In the genomic region with DNA sequence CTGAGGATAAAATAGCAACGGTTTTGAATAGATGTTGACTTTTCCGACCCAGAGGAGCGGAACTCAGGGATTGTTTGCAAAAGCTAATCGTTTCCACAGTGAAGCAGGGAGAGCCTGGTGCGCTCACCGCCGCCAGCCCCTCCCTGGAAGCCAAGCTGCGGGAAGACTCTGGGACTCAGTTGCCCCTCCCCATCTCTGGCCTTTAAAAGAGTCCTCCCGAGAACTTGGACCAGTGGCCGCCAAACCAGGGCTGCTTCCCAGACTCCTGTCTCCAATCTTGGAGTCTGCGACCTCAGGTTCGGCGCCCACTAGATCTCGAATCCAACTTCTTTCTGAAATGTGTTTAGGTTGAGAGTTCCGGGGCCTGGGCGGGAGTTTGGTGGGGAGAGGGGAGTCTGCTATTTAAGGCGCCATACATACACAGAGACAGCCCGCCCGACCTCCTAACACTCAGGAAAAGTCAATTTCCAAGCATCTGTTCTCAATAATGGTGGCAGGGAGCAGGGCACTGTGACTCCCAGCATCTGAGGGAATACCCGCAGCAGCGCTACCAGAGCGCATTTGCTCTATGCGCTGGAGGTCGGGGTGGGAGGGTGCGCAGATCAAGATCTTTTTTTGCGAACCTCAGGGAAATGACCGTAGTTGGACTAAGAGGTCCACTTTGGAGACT, we compare ENCODE assay signal across 9 cellular contexts. TPM values are rescaled to one million over a fixed set of nuclear protein-coding genes. Genes with fewer than 3 reads are reported as not detected.
A peak's percentile ranks its signal among the peaks of the same experiment; 100 is the strongest.
DNase-seq lines count a peak whose midpoint lies in the region; TF ChIP-seq lines count a peak whose summit lies in the region.
"Had no signal": no experiment of that assay in that cellular context is flagged by ENCODE, and none has a peak within 500 bp of the region (broad histone marks: within the 10 kb centered on the region; RNA-seq: fewer than 3 reads in every experiment).

No MANE protein-coding gene starts in this region.

- H3K9ac ChIP-seq in endocrine pancreas (ENCODE audit: control insufficient read depth, insufficient read depth, low read length), result peak overlapping the region; percentile 52
- H3K9ac ChIP-seq in neural cell (ENCODE audit: low read length), result peak overlapping the region; percentile 67

- 1 to 5% methylated on average over 21 to 27 of the region's 27 CpGs for WGBS in testis, 2 donors

- no peaks in the 10 kb centered on the region for H3K36me3 Mint-ChIP-seq in activated CD4-positive, alpha-beta T cell treated with anti-CD3 and anti-CD28 coated beads, Interleukin-2, amount 10 ng/mL, durations not matched to agents 7 days and 5 days (ENCODE audit: low read depth)

- no peaks in the 10 kb centered on the region; the same call in 1 of the 2 replicates for H3K4me1 ChIP-seq in BE2C
- H3K4me1 ChIP-seq in endocrine pancreas (ENCODE audit: control insufficient read depth, insufficient read depth, low read length), result peaks cover 22% of the 10 kb centered on the region
- peaks cover 5% of the 10 kb centered on the region for H3K4me1 ChIP-seq in testis

- intact Hi-C loops in testis (cut with DNase I; ENCODE audit: low total_unique reads), result no loop called here

- no peak for TF ChIP-seq POLR2A in testis (IDR thresholded peaks at IDR 0.05)

- DNase-seq in BE2C (no peak), NCI-H2227 treated with DMSO at 0.1 percent for 48 hours (lab: John Stamatoyannopoulos, UW) (peak; percentile 59), retina (no peak), testis (no peak), mucosa of gallbladder (ENCODE audit: low spot score) (no peak)
- DNase-seq in activated CD4-positive, alpha-beta T cell treated with anti-CD3 and anti-CD28 coated beads, Interleukin-2, amount 10 ng/mL, durations not matched to agents 7 days and 5 days, result no peak
- DNase-seq: tibial artery had no signal

- H2AFZ ChIP-seq in neural cell (ENCODE audit: low read depth, low read length), result no peak overlapping the region

- H3K4me3 Mint-ChIP-seq in activated CD4-positive, alpha-beta T cell treated with anti-CD3 and anti-CD28 coated beads, Interleukin-2, amount 10 ng/mL, durations not matched to agents 7 days and 5 days, result no peak overlapping the region

- H3K27ac ChIP-seq in neural cell (ENCODE audit: low read length) (no peak overlapping the region), testis (no peak overlapping the region)
- H3K27ac ChIP-seq: tibial artery had no signal

- peaks cover 9% of the 10 kb centered on the region for H3K79me2 ChIP-seq in neural cell (replicated peaks; ENCODE audit: insufficient read depth, low read length)

- H3K9me3 ChIP-seq in BE2C, result no peaks in the 10 kb centered on the region
- H3K9me3 ChIP-seq in endocrine pancreas (ENCODE audit: control insufficient read depth, low read length), result no peaks in the 10 kb centered on the region
- H3K9me3 ChIP-seq in neural cell (ENCODE audit: low read length), result no peaks in the 10 kb centered on the region
- H3K9me3 ChIP-seq in testis, result no peaks in the 10 kb centered on the region
- H3K9me3 ChIP-seq: tibial artery had no signal

- no peaks in the 10 kb centered on the region for H3F3A ChIP-seq in neural cell (ENCODE audit: insufficient read depth, low read length, poor library complexity, severe bottlenecking)

- POLR2A ChIA-PET in activated CD4-positive, alpha-beta T cell treated with anti-CD3 and anti-CD28 coated beads, Interleukin-2, amount 10 ng/mL, durations not matched to agents 7 days and 5 days (lab: Charles Lee), result no interaction called here

- no peaks in the 10 kb centered on the region for H3K9me3 Mint-ChIP-seq in activated CD4-positive, alpha-beta T cell treated with anti-CD3 and anti-CD28 coated beads, Interleukin-2, amount 10 ng/mL, durations not matched to agents 7 days and 5 days

- no peak overlapping the region for H3K27ac Mint-ChIP-seq in activated CD4-positive, alpha-beta T cell treated with anti-CD3 and anti-CD28 coated beads, Interleukin-2, amount 10 ng/mL, durations not matched to agents 7 days and 5 days

- CTCF ChIA-PET in activated CD4-positive, alpha-beta T cell treated with anti-CD3 and anti-CD28 coated beads, Interleukin-2, amount 10 ng/mL, durations not matched to agents 7 days and 5 days (lab: Charles Lee), result no interaction called here

- no peaks in the 10 kb centered on the region for H3K4me1 Mint-ChIP-seq in activated CD4-positive, alpha-beta T cell treated with anti-CD3 and anti-CD28 coated beads, Interleukin-2, amount 10 ng/mL, durations not matched to agents 7 days and 5 days

- TF ChIP-seq RAD21 in neural cell (conservative IDR thresholded peaks at IDR 0.05), result no peak

- H3K4me3 ChIP-seq in BE2C (ENCODE audit: low read depth, low read length) (peak overlapping the region; percentile 75), endocrine pancreas (ENCODE audit: control insufficient read depth, insufficient read depth, low read length) (peak overlapping the region; percentile 68), neural cell (ENCODE audit: low read length) (peak overlapping the region; percentile 82), testis (peak overlapping the region in 1 of 2 donors; percentile 68)

- peak overlapping the region; percentile 78 for H3K4me2 ChIP-seq in neural cell (ENCODE audit: low read length)

- TF ChIP-seq CTCF in BE2C (IDR thresholded peaks at IDR 0.05; ENCODE audit: low read depth, low read length), result no peak
- TF ChIP-seq CTCF in neural cell (IDR thresholded peaks at IDR 0.05; ENCODE audit: poor library complexity, severe bottlenecking), result no peak
- no peak for TF ChIP-seq CTCF in testis (IDR thresholded peaks at IDR 0.05)

- H3K36me3 ChIP-seq in BE2C (no peaks in the 10 kb centered on the region), endocrine pancreas (ENCODE audit: control insufficient read depth, insufficient read depth, low read length) (no peaks in the 10 kb centered on the region), neural cell (ENCODE audit: insufficient read depth, low read length) (no peaks in the 10 kb centered on the region), testis (ENCODE audit: low read depth, missing control alignments) (no peaks in the 10 kb centered on the region)
- H3K36me3 ChIP-seq: tibial artery had no signal

- H4K20me1 ChIP-seq in neural cell (ENCODE audit: insufficient read depth), result no peaks in the 10 kb centered on the region

- H3K27me3 Mint-ChIP-seq in activated CD4-positive, alpha-beta T cell treated with anti-CD3 and anti-CD28 coated beads, Interleukin-2, amount 10 ng/mL, durations not matched to agents 7 days and 5 days, result peaks cover 45% of the 10 kb centered on the region

- no peak for TF ChIP-seq EP300 in neural cell (conservative IDR thresholded peaks at IDR 0.05; ENCODE audit: poor library complexity, severe bottlenecking)

- no peaks in the 10 kb centered on the region for H3K9me2 ChIP-seq in neural cell (ENCODE audit: insufficient read depth, low read length)

- H3K27me3 ChIP-seq in BE2C, result no peaks in the 10 kb centered on the region
- H3K27me3 ChIP-seq in endocrine pancreas (ENCODE audit: control insufficient read depth, insufficient read depth, low read length), result no peaks in the 10 kb centered on the region
- peaks cover 30% of the 10 kb centered on the region for H3K27me3 ChIP-seq in neural cell (ENCODE audit: insufficient read depth, low read depth, low read length)
- no peaks in the 10 kb centered on the region for H3K27me3 ChIP-seq in testis

TF ChIP-seq in neural cell, 6 proteins besides CTCF, POLR2A, EP300 and RAD21:
- TF ChIP-seq EZH2 (IDR thresholded peaks at IDR 0.05; ENCODE audit: borderline replicate concordance, insufficient read depth, low read length, poor library complexity, severe bottlenecking), result no peak
- no peak for TF ChIP-seq MXI1 (conservative IDR thresholded peaks at IDR 0.05; ENCODE audit: poor library complexity, severe bottlenecking)
TF ChIP-seq in neural cell: peak in this region for 0.

RNA-seq across cellular contexts. Expression of a gene that starts 0.8 kb away (rescaled TPM):
- polyA plus RNA-seq in BE2C (2012; ENCODE audit: insufficient read depth, insufficient read length, low read depth), result 13.5 TPM
- 103 and 106 TPM in 2 replicates for polyA plus RNA-seq in neural cell
- 149 and 214 TPM in 2 replicates for polyA minus RNA-seq in neural cell
- total RNA-seq in activated CD4-positive, alpha-beta T cell treated with anti-CD3 and anti-CD28 coated beads, Interleukin-2, amount 10 ng/mL, durations not matched to agents 7 days and 5 days, result not detected
- total RNA-seq in testis, result 10 to 100 TPM; 12.4 to 23.5 TPM
- 1.1 TPM for polyA plus RNA-seq in testis (ENCODE audit: insufficient read depth, low read depth, low replicate concordance)
- 1.2 TPM for total RNA-seq in mucosa of gallbladder
